ENCODE assay signal across 8 cellular contexts in genomic region chr10:102120142-102120986, GRCh38. TPM values are rescaled to one million over a fixed set of nuclear protein-coding genes. Genes with fewer than 3 reads are reported as not detected.
DNase-seq lines count a peak whose midpoint lies in the region; ATAC-seq and TF ChIP-seq lines count a peak whose summit lies in the region.

TSS of gene LDB1 (minus strand) at chr10:102120368. CDS start at chr10:102120110, 258 bp downstream.

- TF ChIP-seq CTCF in AG04450 (IDR thresholded peaks at IDR 0.05; ENCODE audit: low read depth, low read length), result no peak
- TF ChIP-seq CTCF in left lung (IDR thresholded peaks at IDR 0.05), result no peak

- H3K4me3 ChIP-seq in AG04450 (ENCODE audit: low read depth, low read length), result peak within 1 kb of the TSS; percentile 91
- H3K4me3 ChIP-seq in left lung, result peak within 1 kb of the TSS; percentile 68 to 86

- intact Hi-C loops in left lung (cut with DNase I), result no loop called here

- H3K9me3 ChIP-seq in AG04450 (ENCODE audit: control insufficient read depth, insufficient read depth, low read length), result no peaks in the 10 kb centered on the region
- H3K9me3 ChIP-seq in left lung, result no peaks in the 10 kb centered on the region

- ATAC-seq in GM18861 (IDR thresholded peaks at IDR 0.05; ENCODE audit: unreplicated experiment), result peak; percentile 44
- peak; percentile 59 for ATAC-seq in HG03135 (IDR thresholded peaks at IDR 0.05; ENCODE audit: unreplicated experiment)
- ATAC-seq in left lung, result peak; percentile 72

- CTCF ChIA-PET in AG04450 (lab: Charles Lee), result no interaction called here

- DNase-seq in AG04450 (ENCODE audit: low read depth, low spot score) (peak; percentile 53), NCI-H69 (lab: John Stamatoyannopoulos, UW) (peak; percentile 83), dermis blood vessel endothelial cell (peak; percentile 78), left lung (peak; percentile 84 to 94)
- peak; percentile 41 to 53 for DNase-seq in activated CD4-positive, alpha-beta T cell treated with anti-CD3 and anti-CD28 coated beads, Interleukin-2, amount 50 U/mL, for 24 hours (ENCODE audit: low read depth in 1 of 2, low spot score in 1 of 2)
- peak; percentile 65 for DNase-seq in stimulated activated CD4-positive, alpha-beta T cell treated with anti-CD3 and anti-CD28 coated beads, Interleukin-4, amount 100 ng/mL, for 1 hour

- H3K4me1 ChIP-seq in left lung, result peaks cover 47 to 53% of the 10 kb centered on the region in 2 donors

- no peaks in the 10 kb centered on the region for H3K36me3 ChIP-seq in left lung

- H3K27me3 ChIP-seq in AG04450 (ENCODE audit: control insufficient read depth, insufficient read depth, low read length), result no peaks in the 10 kb centered on the region
- H3K27me3 ChIP-seq in left lung, result no peaks in the 10 kb centered on the region

- POLR2A ChIA-PET in AG04450 (lab: Yijun Ruan, JAX), result interaction anchor here (1.5 to 2.0 kb wide), 2 partner anchors 18 to 182 kb away, joined by 4 to 8 read pairs; no protein-coding TSS in a partner anchor

- H3K27ac ChIP-seq in AG04450 (ENCODE audit: low read depth, low read length), result peak within 1 kb of the TSS; percentile 96
- H3K27ac ChIP-seq in left lung, result peak within 1 kb of the TSS; percentile 93 to 95

RNA-seq across cellular contexts. Expression of gene LDB1, which starts in this region (rescaled TPM):
- polyA plus RNA-seq in AG04450 (2011; rRNA removed), result 95.7 and 106 TPM in 2 replicates
- 163 and 199 TPM in 2 replicates for polyA minus RNA-seq in AG04450 (2011; rRNA and poly(A)+ RNA removed)
- total RNA-seq in dermis blood vessel endothelial cell, result 49.6 and 52.1 TPM in 2 replicates
- total RNA-seq in left lung, result 10 to 100 TPM; 40.3 to 51.0 TPM

Comparison
In these comparisons a context has a peak if more than half of its experiments do, and no peak if none do; other contexts are left out.
1. Peak in every context shown above with its lines: DNase-seq, ATAC-seq, H3K4me3 ChIP-seq and H3K27ac ChIP-seq.